In the genomic region with DNA sequence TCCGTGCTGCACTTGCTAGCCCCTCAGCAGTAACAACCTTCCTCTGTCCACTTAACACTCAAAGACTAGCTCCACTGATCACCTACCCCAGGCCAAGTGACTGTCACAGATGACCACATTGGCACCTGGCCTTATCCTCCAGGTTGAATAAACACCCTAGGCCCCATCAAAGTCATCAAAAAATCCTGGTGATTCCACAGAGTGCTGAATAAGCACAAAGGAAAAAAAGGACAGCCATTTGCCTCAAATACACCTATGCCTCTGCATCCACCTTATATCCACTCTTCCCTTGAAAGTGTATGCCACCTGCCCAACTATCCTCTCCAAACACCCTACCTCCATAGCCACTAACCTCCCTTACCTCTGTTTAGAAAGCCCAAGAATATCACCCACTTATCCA, we compare ENCODE assay signal across 18 cellular contexts. TPM values are rescaled to one million over a fixed set of nuclear protein-coding genes. Genes with fewer than 3 reads are reported as not detected.
DNase-seq lines count a peak whose midpoint lies in the region; ATAC-seq and TF ChIP-seq lines count a peak whose summit lies in the region.
"Had no signal": no experiment of that assay in that cellular context is flagged by ENCODE, and none has a peak within 500 bp of the region (broad histone marks: within the 10 kb centered on the region; RNA-seq: fewer than 3 reads in every experiment).

No MANE protein-coding gene starts in this region.

- H3K4me1 ChIP-seq in RWPE2 (ENCODE audit: insufficient read depth, poor library complexity, severe bottlenecking) (no peaks in the 10 kb centered on the region), endodermal cell (ENCODE audit: control insufficient read depth, insufficient read depth, low read length) (no peaks in the 10 kb centered on the region)

- DNase-seq in RWPE2 (ENCODE audit: low spot score) (peak; percentile 12), endodermal cell (peak; percentile 22), UCSD-AML1 (lab: John Stamatoyannopoulos, UW; ENCODE audit: unreplicated experiment) (no peak), NCI-H187 treated with DMSO at 0.1 percent for 48 hours (lab: John Stamatoyannopoulos, UW) (no peak)
- no peak for DNase-seq in stimulated activated naive B cell treated with anti-CD40 and anti-IgM and Interleukin-4, amounts not matched to agents 10 μg/mL and 1 μg/mL and 100 μg/mL, for 72 hours
- DNase-seq: C1 segment of cervical spinal cord, COR-L47, KG1, NCI-H1092, NCI-H2107, NCI-H226, NCI-H526 treated with DMSO at 0.1 percent for 48 hours, PC-3 had no signal

- H3K4me3 ChIP-seq in RWPE2 (ENCODE audit: severe bottlenecking): no peak overlapping the region
- peak overlapping the region; percentile 96 for H3K4me3 ChIP-seq in endodermal cell (ENCODE audit: low read length)

- H3K36me3 ChIP-seq in RWPE2 (ENCODE audit: low read depth): no peaks in the 10 kb centered on the region
- H3K36me3 ChIP-seq in endodermal cell (ENCODE audit: control insufficient read depth, insufficient read depth, low read length): peaks cover 54% of the 10 kb centered on the region

- H3K9me3 Mint-ChIP-seq in endodermal cell: peaks cover 71% of the 10 kb centered on the region
- peaks cover 85% of the 10 kb centered on the region for H3K9me3 Mint-ChIP-seq in nephron
- peaks cover 11 to 18% of the 10 kb centered on the region in 2 donors for H3K9me3 Mint-ChIP-seq in stimulated activated naive B cell treated with anti-CD40 and anti-IgM and Interleukin-4, amounts not matched to agents 10 μg/mL and 1 μg/mL and 100 μg/mL, for 72 hours

- H3K4me1 Mint-ChIP-seq in endodermal cell (peaks cover 14% of the 10 kb centered on the region), nephron (peaks cover 5% of the 10 kb centered on the region)
- H3K4me1 Mint-ChIP-seq in stimulated activated naive B cell treated with anti-CD40 and anti-IgM and Interleukin-4, amounts not matched to agents 10 μg/mL and 1 μg/mL and 100 μg/mL, for 72 hours: peaks cover 39 to 55% of the 10 kb centered on the region in 2 donors

- peak overlapping the region; percentile 1 for H3K4me3 Mint-ChIP-seq in endodermal cell
- H3K4me3 Mint-ChIP-seq in nephron: peak overlapping the region; percentile 2 to 53 (median 35)
- H3K4me3 Mint-ChIP-seq in stimulated activated naive B cell treated with anti-CD40 and anti-IgM and Interleukin-4, amounts not matched to agents 10 μg/mL and 1 μg/mL and 100 μg/mL, for 72 hours: peak overlapping the region; percentile 20 to 36

- H3K9ac ChIP-seq in endodermal cell (ENCODE audit: extremely low read depth, low read length, poor library complexity, severe bottlenecking): no peak overlapping the region

- H3K27ac Mint-ChIP-seq in endodermal cell (no peak overlapping the region), nephron (no peak overlapping the region)
- peak overlapping the region; percentile 44 for H3K27ac Mint-ChIP-seq in stimulated activated naive B cell treated with anti-CD40 and anti-IgM and Interleukin-4, amounts not matched to agents 10 μg/mL and 1 μg/mL and 100 μg/mL, for 72 hours

- H3K36me3 Mint-ChIP-seq in endodermal cell (ENCODE audit: low read depth) (peaks cover 67% of the 10 kb centered on the region), nephron (ENCODE audit: low read depth) (peaks cover 91% of the 10 kb centered on the region)
- H3K36me3 Mint-ChIP-seq in stimulated activated naive B cell treated with anti-CD40 and anti-IgM and Interleukin-4, amounts not matched to agents 10 μg/mL and 1 μg/mL and 100 μg/mL, for 72 hours: peaks cover 57 to 68% of the 10 kb centered on the region in 2 donors

- H3K9me3 ChIP-seq in RWPE2 (ENCODE audit: severe bottlenecking): peaks cover 7% of the 10 kb centered on the region
- H3K9me3 ChIP-seq in endodermal cell (ENCODE audit: control insufficient read depth, low read length): peaks cover 16% of the 10 kb centered on the region

- ATAC-seq in RWPE2 (ENCODE audit: low read depth) (no peak), GM19452 (IDR thresholded peaks at IDR 0.05; ENCODE audit: unreplicated experiment) (no peak)
- no peak for ATAC-seq in stimulated activated naive B cell treated with anti-CD40 and anti-IgM and Interleukin-4, amounts not matched to agents 10 μg/mL and 1 μg/mL and 100 μg/mL, for 72 hours (replicated peaks)
- ATAC-seq: PC-3 had no signal

- H3K27ac ChIP-seq in RWPE2 (ENCODE audit: poor library complexity, severe bottlenecking) (no peak overlapping the region), endodermal cell (ENCODE audit: low read depth, low read length) (no peak overlapping the region)
- H3K27ac ChIP-seq: HL-60 had no signal

- H3K27me3 Mint-ChIP-seq in endodermal cell (ENCODE audit: insufficient read depth) (peaks cover 3% of the 10 kb centered on the region), nephron (ENCODE audit: low read depth) (peaks cover 14% of the 10 kb centered on the region)
- H3K27me3 Mint-ChIP-seq in stimulated activated naive B cell treated with anti-CD40 and anti-IgM and Interleukin-4, amounts not matched to agents 10 μg/mL and 1 μg/mL and 100 μg/mL, for 72 hours: no peaks in the 10 kb centered on the region

- 96 to 100% methylated on average over 1 of the region's 1 CpG for WGBS in endodermal cell (ENCODE audit: insufficient coverage in 1 of 2, insufficient read length in 1 of 2), 2 experiments

- no peak for TF ChIP-seq CTCF in RWPE2 (IDR thresholded peaks at IDR 0.05; ENCODE audit: poor library complexity, severe bottlenecking)
- TF ChIP-seq CTCF in endodermal cell (conservative IDR thresholded peaks at IDR 0.05): no peak
- TF ChIP-seq CTCF in nephron (IDR thresholded peaks at IDR 0.05; ENCODE audit: unreplicated experiment in 3 of 3): no peak

- H3K27me3 ChIP-seq in RWPE2 (ENCODE audit: insufficient read depth, poor library complexity, severe bottlenecking): no peaks in the 10 kb centered on the region
- no peaks in the 10 kb centered on the region for H3K27me3 ChIP-seq in endodermal cell (ENCODE audit: control insufficient read depth, insufficient read depth, low read length, poor library complexity, severe bottlenecking)

RNA-seq across cellular contexts. Expression of a gene that starts 2.7 kb away (rescaled TPM):
- 10 to 100 TPM; 15.9 to 21.2 TPM for total RNA-seq in endodermal cell
- 16.4 TPM for polyA plus RNA-seq in endodermal cell (2013, experiment 1 of 2)
- 13.3 TPM for polyA plus RNA-seq in endodermal cell (2013, experiment 2 of 2)
- total RNA-seq: M059J, PC-3 had no signal

RNA-seq across cellular contexts. Expression of a gene that starts 21.1 kb away (rescaled TPM):
- 1 to 10 TPM; 6.0 to 9.6 TPM for total RNA-seq in endodermal cell
- polyA plus RNA-seq in endodermal cell (2013, experiment 1 of 2): 6.7 TPM
- 5.2 TPM for polyA plus RNA-seq in endodermal cell (2013, experiment 2 of 2)

RNA-seq across cellular contexts. Expression of a gene that starts 24.6 kb away (rescaled TPM):
- total RNA-seq in endodermal cell: 10 to 100 TPM; 15.2 to 19.0 TPM
- 11.3 TPM for polyA plus RNA-seq in endodermal cell (2013, experiment 1 of 2)
- polyA plus RNA-seq in endodermal cell (2013, experiment 2 of 2): 10.3 TPM

RNA-seq across cellular contexts. Expression of a gene that starts 37.6 kb away (rescaled TPM):
- not detected for total RNA-seq in endodermal cell
- not detected for polyA plus RNA-seq in endodermal cell (2013, experiment 1 of 2)
- polyA plus RNA-seq in endodermal cell (2013, experiment 2 of 2): not detected
- total RNA-seq: M059J, PC-3, SK-MEL-5 had no signal

RNA-seq across cellular contexts. Expression of a gene that starts 40.3 kb away (rescaled TPM):
- total RNA-seq in endodermal cell: 10 to 100 TPM; 16.2 to 21.4 TPM
- polyA plus RNA-seq in endodermal cell (2013, experiment 1 of 2): 19.0 TPM
- polyA plus RNA-seq in endodermal cell (2013, experiment 2 of 2): 18.1 TPM

Comparison
In these comparisons a context has a peak if more than half of its experiments do, and no peak if none do; other contexts are left out.
1. DNase-seq: peak in RWPE2 (single experiment) and endodermal cell (single experiment); none in stimulated activated naive B cell treated with anti-CD40 and anti-IgM and Interleukin-4, amounts not matched to agents 10 μg/mL and 1 μg/mL and 100 μg/mL, for 72 hours (single experiment), UCSD-AML1 (single experiment) and NCI-H187 treated with DMSO at 0.1 percent for 48 hours (single experiment).
2. Peak in every context shown above with its lines, with median percentiles within 50 percentile points of each other: H3K4me3 Mint-ChIP-seq.